11 cellular contexts compared by ENCODE assay signal in the genomic region with DNA sequence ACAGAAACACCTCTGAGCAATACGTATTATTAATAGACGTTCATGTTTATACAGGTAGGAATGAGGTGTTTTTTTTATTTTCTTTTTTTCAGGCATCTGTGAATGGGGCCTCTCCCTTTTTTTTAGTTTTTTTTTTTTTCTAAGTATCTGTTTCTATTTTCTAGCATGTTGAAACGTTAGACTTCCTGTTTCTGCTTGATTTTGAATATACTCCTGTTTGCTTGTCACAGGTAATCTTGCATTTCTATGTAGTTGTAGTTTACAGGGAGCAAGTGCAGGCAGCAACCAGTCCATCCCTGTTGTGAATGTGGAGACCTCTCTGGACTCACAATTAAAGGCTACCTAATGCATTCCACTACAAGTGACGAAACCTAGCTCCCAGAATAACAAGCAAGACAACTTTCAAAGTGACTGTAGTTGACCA. TPM values are rescaled to one million over a fixed set of nuclear protein-coding genes. Genes with fewer than 3 reads are reported as not detected.
A peak's percentile ranks its signal among the peaks of the same experiment; 100 is the strongest.
DNase-seq lines count a peak whose midpoint lies in the region; ATAC-seq and TF ChIP-seq lines count a peak whose summit lies in the region.
"Had no signal": no experiment of that assay in that cellular context is flagged by ENCODE, and none has a peak within 500 bp of the region (broad histone marks: within the 10 kb centered on the region; RNA-seq: fewer than 3 reads in every experiment).

No MANE protein-coding gene starts in this region.

- H2AK5ac ChIP-seq in mesendoderm (ENCODE audit: low read length), result no peak overlapping the region

- in situ Hi-C loops in G401 (cut with HindIII; ENCODE audit: low sequenced_read_pairs), result no loop called here

- H3K56ac ChIP-seq in mesendoderm (ENCODE audit: low read length), result no peak overlapping the region

- no peak overlapping the region for H2BK15ac ChIP-seq in mesendoderm (replicated peaks; ENCODE audit: low read depth)

- no peak overlapping the region for H3K9ac ChIP-seq in mesendoderm (ENCODE audit: low read length)

- peaks cover 0 to 14% of the 10 kb centered on the region in 2 donors for H3K36me3 Mint-ChIP-seq in activated naive CD4-positive, alpha-beta T cell treated with anti-CD3 and anti-CD28 coated beads, Interleukin-2, amount 50 U/mL, for 72 hours

- no peaks in the 10 kb centered on the region for H3K79me2 ChIP-seq in mesendoderm (ENCODE audit: control insufficient read depth, insufficient read depth, low read length)

- H3K27ac ChIP-seq in left ventricle myocardium inferior (replicated peaks) (peak overlapping the region; percentile 85), vagina (peak overlapping the region; percentile 60), mesendoderm (ENCODE audit: low read depth, low read length) (no peak overlapping the region)
- H3K27ac ChIP-seq: gastroesophageal sphincter had no signal

- no peak for DNase-seq in left ventricle myocardium inferior
- DNase-seq in cardiac septum (ENCODE audit: low spot score), result no peak
- DNase-seq in activated naive CD4-positive, alpha-beta T cell treated with anti-CD3 and anti-CD28 coated beads, Interleukin-2, amount 50 U/mL, for 72 hours (ENCODE audit: low spot score in 2 of 2), result no peak
- DNase-seq in vagina (ENCODE audit: extremely low spot score in 2 of 2), result no peak
- no peak for DNase-seq in G401 (ENCODE audit: low spot score)
- no peak for DNase-seq in D341Med (ENCODE audit: low spot score)
- DNase-seq in mesendoderm, result no peak
- DNase-seq: NK-92 treated with Interleukin-12 subunit alpha and Interleukin-12 subunit beta, amount 100 ng/mL, for 24 hours; posterior cingulate gyrus had no signal

- H3K9me3 ChIP-seq in left ventricle myocardium inferior (replicated peaks), result no peaks in the 10 kb centered on the region
- H3K9me3 ChIP-seq in vagina, result no peaks in the 10 kb centered on the region
- H3K9me3 ChIP-seq: gastroesophageal sphincter had no signal

- no peak for TF ChIP-seq CTCF in left ventricle myocardium inferior (IDR thresholded peaks at IDR 0.05; ENCODE audit: borderline replicate concordance)
- TF ChIP-seq CTCF in vagina (IDR thresholded peaks at IDR 0.05), result no peak

- no peak overlapping the region for H2BK120ac ChIP-seq in mesendoderm (ENCODE audit: low read depth, low read length)

- WGBS in mesendoderm (ENCODE audit: extremely low coverage, insufficient coverage, low lambda C conversion rate), result no CpG with 5 or more reads among the region's 4 CpGs

- H3K36me3 ChIP-seq in left ventricle myocardium inferior, result no peaks in the 10 kb centered on the region
- H3K36me3 ChIP-seq in vagina, result no peaks in the 10 kb centered on the region
- H3K36me3 ChIP-seq in mesendoderm (ENCODE audit: control insufficient read depth, insufficient read depth, low read length), result no peaks in the 10 kb centered on the region
- H3K36me3 ChIP-seq: gastroesophageal sphincter had no signal

- no peaks in the 10 kb centered on the region for H3K9me3 Mint-ChIP-seq in activated naive CD4-positive, alpha-beta T cell treated with anti-CD3 and anti-CD28 coated beads, Interleukin-2, amount 50 U/mL, for 72 hours

- ATAC-seq in HG03039 (IDR thresholded peaks at IDR 0.05; ENCODE audit: unreplicated experiment), result peak; percentile 24
- peak; percentile 0 to 2 for ATAC-seq in activated naive CD4-positive, alpha-beta T cell treated with anti-CD3 and anti-CD28 coated beads, Interleukin-2, amount 50 U/mL, for 72 hours
- ATAC-seq: gastroesophageal sphincter had no signal

- peaks cover 29% of the 10 kb centered on the region for H3K4me1 ChIP-seq in left ventricle myocardium inferior
- H3K4me1 ChIP-seq in vagina, result peaks cover 73% of the 10 kb centered on the region
- H3K4me1 ChIP-seq in mesendoderm (ENCODE audit: control insufficient read depth, low read depth, low read length), result peaks cover 4% of the 10 kb centered on the region

- H3K4me2 ChIP-seq in mesendoderm (ENCODE audit: low read length), result no peak overlapping the region

- H3K27me3 ChIP-seq in left ventricle myocardium inferior (ENCODE audit: low read depth) (no peaks in the 10 kb centered on the region), vagina (no peaks in the 10 kb centered on the region), mesendoderm (ENCODE audit: insufficient read depth, low read length, poor library complexity) (no peaks in the 10 kb centered on the region)
- H3K27me3 ChIP-seq: gastroesophageal sphincter had no signal

- no peak overlapping the region for H3K4ac ChIP-seq in mesendoderm (ENCODE audit: low read depth, low read length)

- H4K8ac ChIP-seq in mesendoderm (ENCODE audit: low read depth, low read length), result no peak overlapping the region

- H3K23ac ChIP-seq in mesendoderm (ENCODE audit: low read length), result no peak overlapping the region

- peak overlapping the region; percentile 90 to 99 for H3K27ac Mint-ChIP-seq in activated naive CD4-positive, alpha-beta T cell treated with anti-CD3 and anti-CD28 coated beads, Interleukin-2, amount 50 U/mL, for 72 hours

- H3K4me3 ChIP-seq in left ventricle myocardium inferior (peak overlapping the region; percentile 59), vagina (peak overlapping the region in 1 of 2 donors; percentile 26), mesendoderm (ENCODE audit: low read length) (no peak overlapping the region)
- H3K4me3 ChIP-seq: gastroesophageal sphincter had no signal

- H2BK5ac ChIP-seq in mesendoderm (ENCODE audit: low read length), result no peak overlapping the region

- no peak overlapping the region for H3K18ac ChIP-seq in mesendoderm (ENCODE audit: low read length)

- H4K5ac ChIP-seq in mesendoderm (ENCODE audit: low read length), result no peak overlapping the region

- TF ChIP-seq POLR2A in vagina (IDR thresholded peaks at IDR 0.05), result no peak

- intact Hi-C loops in left ventricle myocardium inferior (cut with micrococcal nuclease) (no loop called here), cardiac septum (cut with DNase I) (no loop called here), vagina (cut with DNase I) (no loop called here)

- H3K79me1 ChIP-seq in mesendoderm (ENCODE audit: low read length), result no peaks in the 10 kb centered on the region

RNA-seq across cellular contexts. Expression of a gene that starts 22.8 kb away (rescaled TPM):
- 3.2 TPM for total RNA-seq in left ventricle myocardium inferior
- total RNA-seq in cardiac septum, result 2.6 TPM
- 100 to 1,000 TPM; 110 to 146 TPM for total RNA-seq in activated naive CD4-positive, alpha-beta T cell treated with anti-CD3 and anti-CD28 coated beads, Interleukin-2, amount 50 U/mL, for 72 hours
- 34.4 TPM for total RNA-seq in vagina
- 22.6 and 39.4 TPM in 2 replicates for total RNA-seq in G401 (2014; rRNA removed; shearing (Covaris generic))
- polyA plus RNA-seq in mesendoderm (2013, experiment 1 of 2), result 11.8 TPM
- polyA plus RNA-seq in mesendoderm (2013, experiment 2 of 2), result 11.9 TPM
